ENCODE assay signal across 19 cellular contexts in the genomic region with DNA sequence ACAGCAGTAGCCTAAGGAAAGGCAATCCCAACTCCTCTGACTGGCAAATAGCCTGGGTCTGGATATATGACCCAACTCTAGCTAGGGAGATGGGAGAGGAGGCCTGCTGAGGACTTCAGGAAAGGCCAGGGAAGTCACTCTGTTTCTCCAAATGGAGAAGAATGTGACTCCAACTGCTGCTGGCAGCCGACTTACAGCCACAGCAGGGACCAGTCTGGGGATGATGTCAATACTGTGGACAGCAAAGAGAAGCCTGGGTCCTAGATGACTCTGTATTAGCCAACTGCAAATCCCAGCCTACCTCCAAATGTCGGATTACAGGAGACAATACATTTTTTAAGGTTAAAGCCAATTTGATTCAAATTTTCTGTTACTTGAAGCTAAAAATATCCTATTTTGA.
"Had no signal": no experiment of that assay in that cellular context is flagged by ENCODE, and none has a peak within 500 bp of the region (broad histone marks: within the 10 kb centered on the region; RNA-seq: fewer than 3 reads in every experiment).

No MANE protein-coding gene starts in this region.

- ATAC-seq: activated CD4-positive, CD25-positive, alpha-beta regulatory T cell treated with anti-CD3 and anti-CD28 coated beads, Interleukin-2, amount 50 U/mL, for 24 hours; activated CD8-positive, alpha-beta T cell treated with anti-CD3 and anti-CD28 coated beads for 36 hours; activated T-cell treated with anti-CD3 and anti-CD28 coated beads, Interleukin-2, amount 50 U/mL, for 72 hours; SK-N-SH treated with all-trans-retinoic acid at 6 μM for 48 hours had no signal

- H3K4me3 ChIP-seq: Peyer's patch, SJSA1 had no signal

- H3K27me3 ChIP-seq: Peyer's patch, SJSA1 had no signal

- DNase-seq: activated CD4-positive, alpha-beta T cell treated with anti-CD3 and anti-CD28 coated beads for 4 hours; activated CD8-positive, alpha-beta memory T cell treated with anti-CD3 and anti-CD28 coated beads, Interleukin-2, amount 50 U/mL, for 4 hours; activated CD8-positive, alpha-beta T cell treated with anti-CD3 and anti-CD28 coated beads for 36 hours; activated T-cell treated with anti-CD3 and anti-CD28 coated beads, Interleukin-2, amount 50 U/mL, for 72 hours; KG1; NCI-H1092; NCI-H1417 treated with DMSO at 0.1 percent for 48 hours; NCI-H1694 treated with DMSO at 0.1 percent for 48 hours; NCI-H2029 treated with DMSO at 0.1 percent for 48 hours; NCI-H510A treated with DMSO at 0.1 percent for 48 hours; NCI-H69; NK-92 treated with Interleukin-12 subunit alpha and Interleukin-12 subunit beta, amount 100 ng/mL, for 24 hours; OCI-M1; Peyer's patch; SHP77 had no signal

- H3K27ac ChIP-seq: Peyer's patch, RWPE1, SJSA1 had no signal

- H3K4me1 ChIP-seq: Peyer's patch had no signal

- H3K36me3 ChIP-seq: Peyer's patch, SJSA1 had no signal

- H3K9me3 ChIP-seq: Peyer's patch had no signal
